Comparison of ENCODE assay signal across 8 cellular contexts in genomic region chr10:30639946-30640786, GRCh38.
DNase-seq lines count a peak whose midpoint lies in the region; ATAC-seq and TF ChIP-seq lines count a peak whose summit lies in the region.

No MANE protein-coding gene starts in this region.

- peak; percentile 87 for TF ChIP-seq CTCF in nephron progenitor cell (IDR thresholded peaks at IDR 0.05)

- no peak overlapping the region for H3K4me3 Mint-ChIP-seq in nephron progenitor cell

- peaks cover 28% of the 10 kb centered on the region for H3K4me1 Mint-ChIP-seq in nephron progenitor cell

- POLR2A ChIA-PET in HEK293T (lab: Yijun Ruan, JAX): no interaction called here

- no peaks in the 10 kb centered on the region for H3K36me3 Mint-ChIP-seq in nephron progenitor cell (ENCODE audit: low read depth)

- H3K9me3 Mint-ChIP-seq in nephron progenitor cell: no peaks in the 10 kb centered on the region

- no peak for ATAC-seq in HG03108 (IDR thresholded peaks at IDR 0.05; ENCODE audit: unreplicated experiment)

- DNase-seq in DMS79 treated with DMSO at 0.1 percent for 48 hours (lab: John Stamatoyannopoulos, UW) (peak; percentile 25), DMS79 (lab: John Stamatoyannopoulos, UW) (no peak), HEK293T (ENCODE audit: extremely low spot score) (peak; percentile 21), SHP77 treated with DMSO at 0.1 percent for 48 hours (lab: John Stamatoyannopoulos, UW) (peak; percentile 11), erythroblast (lab: John Stamatoyannopoulos, UW) (peak; percentile 51 to 78), nephron progenitor cell (peak; percentile 12)
- DNase-seq in activated CD4-positive, alpha-beta T cell treated with anti-CD3 and anti-CD28 coated beads for 1 hour: no peak

- CTCF ChIA-PET in HEK293T (lab: Yijun Ruan, JAX): interaction anchor here (0.6 to 1.2 kb wide), 19 partner anchors 8 to 1861 kb away, joined by 3 to 7 read pairs (median 4); partner anchors contain the start of gene LYZL2

- H3K27me3 Mint-ChIP-seq in nephron progenitor cell (ENCODE audit: low read depth, poor library complexity): peaks cover 21% of the 10 kb centered on the region

- TF ChIP-seq POLR2A in erythroblast (IDR thresholded peaks at IDR 0.05; ENCODE audit: low read length): no peak

- no peak overlapping the region for H3K27ac Mint-ChIP-seq in nephron progenitor cell

TF ChIP-seq in HEK293T, 16 proteins besides CTCF, POLR2A, EP300 and RAD21:
- no peak for TF ChIP-seq CTBP1 (IDR thresholded peaks at IDR 0.05; ENCODE audit: borderline replicate concordance)
- TF ChIP-seq TARDBP (IDR thresholded peaks at IDR 0.05): no peak
- TF ChIP-seq ZNF384 (IDR thresholded peaks at IDR 0.05): no peak
- no peak for TF ChIP-seq L3MBTL2 (conservative IDR thresholded peaks at IDR 0.05)
- TF ChIP-seq FOXM1 (IDR thresholded peaks at IDR 0.05; ENCODE audit: borderline replicate concordance): no peak
- no peak for TF ChIP-seq PKNOX1 (IDR thresholded peaks at IDR 0.05)
- no peak for TF ChIP-seq HDGF (IDR thresholded peaks at IDR 0.05; ENCODE audit: borderline replicate concordance)
- no peak for TF ChIP-seq FOXK2 (IDR thresholded peaks at IDR 0.05)
- no peak for TF ChIP-seq FOXA1 (IDR thresholded peaks at IDR 0.05)
- no peak for TF ChIP-seq BHLHE40 (IDR thresholded peaks at IDR 0.05; ENCODE audit: borderline replicate concordance)
- no peak for TF ChIP-seq ELF4 (IDR thresholded peaks at IDR 0.05)
- no peak for TF ChIP-seq NFRKB (IDR thresholded peaks at IDR 0.05)
- no peak for TF ChIP-seq SP1 (IDR thresholded peaks at IDR 0.05)

Comparison
In these comparisons a context has a peak if more than half of its experiments do, and no peak if none do; other contexts are left out.
1. DNase-seq: peak in DMS79 treated with DMSO at 0.1 percent for 48 hours (single experiment), HEK293T (single experiment), SHP77 treated with DMSO at 0.1 percent for 48 hours (single experiment), erythroblast (2 of 2) and nephron progenitor cell (single experiment); none in DMS79 (single experiment) and activated CD4-positive, alpha-beta T cell treated with anti-CD3 and anti-CD28 coated beads for 1 hour (single experiment).